In genomic region chr2:12720181-12720580, GRCh38 we compare ENCODE assay signal across 9 cellular contexts. TPM values are rescaled to one million over a fixed set of nuclear protein-coding genes. Genes with fewer than 3 reads are reported as not detected.
A peak's percentile ranks its signal among the peaks of the same experiment; 100 is the strongest.
DNase-seq lines count a peak whose midpoint lies in the region; TF ChIP-seq lines count a peak whose summit lies in the region.
"Had no signal": no experiment of that assay in that cellular context is flagged by ENCODE, and none has a peak within 500 bp of the region (broad histone marks: within the 10 kb centered on the region; RNA-seq: fewer than 3 reads in every experiment).

No MANE protein-coding gene starts in this region.

- peaks cover 9 to 55% (median 24%) of the 10 kb centered on the region in 3 donors for H3K36me3 Mint-ChIP-seq in CD8-positive, alpha-beta memory T cell

- H2BK120ac ChIP-seq in neuronal stem cell (ENCODE audit: low read depth, low read length): no peak overlapping the region

- peaks cover 67 to 73% (median 70%) of the 10 kb centered on the region in 3 donors for H3K4me1 Mint-ChIP-seq in CD8-positive, alpha-beta memory T cell

- H3K27me3 Mint-ChIP-seq in CD8-positive, alpha-beta memory T cell: peaks cover 0 to 2% of the 10 kb centered on the region in 2 donors

- H3K27ac Mint-ChIP-seq in CD8-positive, alpha-beta memory T cell: peak overlapping the region in 6 of 8 donors; percentile 27 to 88 (median 63)

- no peak overlapping the region for H4K91ac ChIP-seq in neuronal stem cell (ENCODE audit: low read depth, low read length, poor library complexity)

- peaks cover 0 to 2% (median 0%) of the 10 kb centered on the region in 5 donors for H3K9me3 Mint-ChIP-seq in CD8-positive, alpha-beta memory T cell

- peaks cover 3% of the 10 kb centered on the region for H3K79me1 ChIP-seq in neuronal stem cell (ENCODE audit: low read depth, low read length)

- no peak overlapping the region for H3K9ac ChIP-seq in neuronal stem cell (ENCODE audit: low read depth, low read length, poor library complexity)

- no peaks in the 10 kb centered on the region for H3K27me3 ChIP-seq in CD8-positive, alpha-beta memory T cell (ENCODE audit: insufficient read depth, low read length, poor library complexity, severe bottlenecking)
- no peaks in the 10 kb centered on the region for H3K27me3 ChIP-seq in effector memory CD4-positive, alpha-beta T cell (replicated peaks; ENCODE audit: control insufficient read depth, insufficient read depth, low read length, poor library complexity, severe bottlenecking)
- H3K27me3 ChIP-seq in neuronal stem cell (ENCODE audit: control insufficient read depth in 3 of 3, insufficient read depth in 3 of 3, low read depth in 1 of 3, low read length in 3 of 3): no peaks in the 10 kb centered on the region

- H3K27ac ChIP-seq in CD8-positive, alpha-beta memory T cell (ENCODE audit: low read depth, low read length): no peak overlapping the region
- H3K27ac ChIP-seq in OCI-LY7 (ENCODE audit: low read depth, low read length, poor library complexity, severe bottlenecking): no peak overlapping the region
- H3K27ac ChIP-seq in effector memory CD4-positive, alpha-beta T cell (ENCODE audit: insufficient read depth, low read length, poor library complexity, severe bottlenecking): no peak overlapping the region
- H3K27ac ChIP-seq in neuronal stem cell (replicated peaks; ENCODE audit: low read length): no peak overlapping the region

- H2BK12ac ChIP-seq in neuronal stem cell (ENCODE audit: low read length): no peak overlapping the region

- H2AFZ ChIP-seq in OCI-LY7 (ENCODE audit: low read length): no peak overlapping the region
- H2AFZ ChIP-seq in neuronal stem cell (ENCODE audit: low read length): no peak overlapping the region

- intact Hi-C loops in OCI-LY7 (cut with micrococcal nuclease; ENCODE audit: unreplicated experiment): loop anchor here (1.0 kb wide), 1 partner anchor 966 kb away; no protein-coding TSS in a partner anchor

- H3K4me2 ChIP-seq in OCI-LY7 (ENCODE audit: low read length) (peak overlapping the region; percentile 99), neuronal stem cell (ENCODE audit: insufficient read depth, low read length, poor library complexity, severe bottlenecking) (peak overlapping the region; percentile 55)

- H3K4me3 Mint-ChIP-seq in CD8-positive, alpha-beta memory T cell: peak overlapping the region; percentile 93 to 100 (median 99)

- no peaks in the 10 kb centered on the region for H3K9me3 ChIP-seq in CD8-positive, alpha-beta memory T cell (ENCODE audit: low read length)
- H3K9me3 ChIP-seq in OCI-LY7 (ENCODE audit: low read length): no peaks in the 10 kb centered on the region
- H3K9me3 ChIP-seq in effector memory CD4-positive, alpha-beta T cell (ENCODE audit: control insufficient read depth, low read length): no peaks in the 10 kb centered on the region
- peaks cover 0 to 8% of the 10 kb centered on the region in 2 donors for H3K9me3 ChIP-seq in neuronal stem cell (replicated peaks in 1 of 2; ENCODE audit: control insufficient read depth in 2 of 2, insufficient read depth in 1 of 2, low read depth in 1 of 2, low read length in 2 of 2)

- no peak for TF ChIP-seq CTCF in OCI-LY7 (conservative IDR thresholded peaks at IDR 0.05; ENCODE audit: low read length)

- no peak for DNase-seq in CD8-positive, alpha-beta memory T cell
- DNase-seq in OCI-LY7 (ENCODE audit: low spot score): no peak
- DNase-seq in effector memory CD4-positive, alpha-beta T cell: no peak
- no peak for DNase-seq in neuronal stem cell (ENCODE audit: low spot score)
- DNase-seq in GDM1 (lab: John Stamatoyannopoulos, UW): no peak
- DNase-seq in NCI-H187 treated with DMSO at 0.1 percent for 48 hours (lab: John Stamatoyannopoulos, UW): no peak
- no peak for DNase-seq in activated CD8-positive, alpha-beta memory T cell treated with anti-CD3 and anti-CD28 coated beads for 24 hours
- DNase-seq in HPDE6-E6E7 (ENCODE audit: extremely low spot score): no peak
- DNase-seq: NCI-H524 treated with DMSO at 0.1 percent for 48 hours had no signal

- no peak overlapping the region for H2BK15ac ChIP-seq in neuronal stem cell (ENCODE audit: low read length)

- H3K9me2 ChIP-seq in OCI-LY7 (ENCODE audit: insufficient read depth, low read length): no peaks in the 10 kb centered on the region

- peaks cover 28% of the 10 kb centered on the region for H3K36me3 ChIP-seq in CD8-positive, alpha-beta memory T cell (ENCODE audit: insufficient read depth, low read length)
- H3K36me3 ChIP-seq in OCI-LY7 (ENCODE audit: insufficient read depth, low read length) (no peaks in the 10 kb centered on the region; the same call in 1 of the 2 replicates), neuronal stem cell (replicated peaks in 1 of 2; ENCODE audit: control insufficient read depth in 2 of 2, insufficient read depth in 2 of 2, low read length in 2 of 2) (peaks cover 19 to 48% of the 10 kb centered on the region in 2 donors)
- peaks cover 22% of the 10 kb centered on the region for H3K36me3 ChIP-seq in effector memory CD4-positive, alpha-beta T cell (ENCODE audit: control insufficient read depth, insufficient read depth, low read length)

- no CpG with 5 or more reads among the region's 1 CpG for WGBS in neuronal stem cell (ENCODE audit: extremely low coverage in 2 of 2, insufficient read length in 2 of 2, insufficient replicate concordance in 1 of 2), 2 donors

- no peaks in the 10 kb centered on the region; the same call in 1 of the 2 replicates for H3K79me2 ChIP-seq in OCI-LY7 (ENCODE audit: insufficient read depth, low read depth, low read length)

- no peak overlapping the region for H4K8ac ChIP-seq in neuronal stem cell (ENCODE audit: low read depth, low read length)

- no peak overlapping the region for H3K23ac ChIP-seq in neuronal stem cell (ENCODE audit: low read depth, low read length, poor library complexity)

- peaks cover 60% of the 10 kb centered on the region for H3K4me1 ChIP-seq in CD8-positive, alpha-beta memory T cell (ENCODE audit: insufficient read depth, low read length)
- H3K4me1 ChIP-seq in OCI-LY7 (ENCODE audit: insufficient read depth, low read length, poor library complexity, severe bottlenecking): peaks cover 48% of the 10 kb centered on the region
- H3K4me1 ChIP-seq in effector memory CD4-positive, alpha-beta T cell (ENCODE audit: control insufficient read depth, insufficient read depth, low read length, poor library complexity, severe bottlenecking): peaks cover 29% of the 10 kb centered on the region
- peaks cover 15 to 23% of the 10 kb centered on the region in 2 donors for H3K4me1 ChIP-seq in neuronal stem cell (ENCODE audit: control insufficient read depth in 2 of 2, insufficient read depth in 1 of 2, low read depth in 1 of 2, low read length in 2 of 2)

- POLR2A ChIA-PET in CD8-positive, alpha-beta memory T cell (lab: Charles Lee): interaction anchor here (0.6 to 0.7 kb wide), 2 partner anchors 277 to 287 kb away, joined by 3 read pairs; no protein-coding TSS in a partner anchor
- POLR2A ChIA-PET in OCI-LY7 (lab: Charles Lee): interaction anchor here (0.6 to 2.1 kb wide), 10 partner anchors 8 to 887 kb away, joined by 3 to 7 read pairs (median 4); no protein-coding TSS in a partner anchor

- CTCF ChIA-PET in CD8-positive, alpha-beta memory T cell (lab: Charles Lee): interaction anchor here (0.8 to 2.4 kb wide), 5 partner anchors 16 to 941 kb away, joined by 3 to 11 read pairs (median 4); no protein-coding TSS in a partner anchor
- CTCF ChIA-PET in OCI-LY7 (lab: Charles Lee; ENCODE audit: unreplicated experiment): interaction anchor here (0.9 kb wide), 1 partner anchor 301 kb away, joined by 3 read pairs; no protein-coding TSS in a partner anchor

- H3K14ac ChIP-seq in neuronal stem cell (ENCODE audit: low read length): no peak overlapping the region

- H3K4ac ChIP-seq in neuronal stem cell (ENCODE audit: low read length): no peak overlapping the region

- no peak overlapping the region for H3K18ac ChIP-seq in neuronal stem cell (ENCODE audit: low read length)

- 0 out of 2 replicates have a peak, but pooled peaks cover 5% of the 10 kb centered on the region for H4K20me1 ChIP-seq in OCI-LY7 (ENCODE audit: insufficient read depth, low read length)

- BruUV-seq in OCI-LY7 (replicated peaks; lab: Mats Ljungman, UMichigan): no TSS peak

- H2BK5ac ChIP-seq in neuronal stem cell (ENCODE audit: low read length): no peak overlapping the region

- peak overlapping the region; percentile 80 for H3K4me3 ChIP-seq in CD8-positive, alpha-beta memory T cell (ENCODE audit: low read length)
- peak overlapping the region; percentile 81 for H3K4me3 ChIP-seq in OCI-LY7 (ENCODE audit: low read depth, low read length, poor library complexity, severe bottlenecking)
- H3K4me3 ChIP-seq in effector memory CD4-positive, alpha-beta T cell (ENCODE audit: insufficient read depth, low read depth, low read length, poor library complexity, severe bottlenecking): peak overlapping the region; percentile 94
- H3K4me3 ChIP-seq in neuronal stem cell (ENCODE audit: low read length in 2 of 2): peak overlapping the region; percentile 76 to 86

- H2AK5ac ChIP-seq in neuronal stem cell (ENCODE audit: low read depth, low read length): no peak overlapping the region

RNA-seq across cellular contexts. Expression of gene TRIB2, which starts 3.4 kb away (rescaled TPM):
- 1 to 10 TPM; 9.4 to 9.6 TPM for total RNA-seq in CD8-positive, alpha-beta memory T cell
- polyA plus RNA-seq in CD8-positive, alpha-beta memory T cell: 48.6 TPM
- total RNA-seq in OCI-LY7 (2014; rRNA removed; shearing (Covaris generic)): 11.8 and 18.8 TPM in 2 replicates
- total RNA-seq in OCI-LY7 (2022): 25.5 and 26.0 TPM in 2 replicates
- 85.5 TPM for polyA plus RNA-seq in neuronal stem cell (2013, experiment 1 of 2)
- polyA plus RNA-seq in neuronal stem cell (2013, experiment 2 of 2): 83.2 TPM
